8 cellular contexts compared by ENCODE assay signal in genomic region chr17:29115906-29116651, GRCh38.
A peak's percentile ranks its signal among the peaks of the same experiment; 100 is the strongest.
DNase-seq lines count a peak whose midpoint lies in the region; ATAC-seq, FAIRE-seq and TF ChIP-seq lines count a peak whose summit lies in the region.

No MANE protein-coding gene starts in this region.

- H3K4me3 ChIP-seq in DOHH2 (ENCODE audit: low read length) (no peak overlapping the region), LNCaP clone FGC (ENCODE audit: low read depth, low read length) (no peak overlapping the region), GM12878 (no peak overlapping the region), tibial artery (no peak overlapping the region)

- H3K27ac ChIP-seq in DOHH2 (ENCODE audit: low read depth, low read length) (no peak overlapping the region), GM12878 (ENCODE audit: control insufficient read depth, insufficient read depth) (no peak overlapping the region), tibial artery (no peak overlapping the region)

- H2AFZ ChIP-seq in GM12878 (ENCODE audit: control insufficient read depth, low read depth, low read length), result no peak overlapping the region

- CTCF ChIA-PET in GM12878 (lab: Yijun Ruan, JAX), result interaction anchor here (0.6 to 17.7 kb wide), 39 partner anchors 8 to 421 kb away, joined by 3 to 415 read pairs (median 7); partner anchors contain the start of genes MYO18A, PHF12, PIPOX and TLCD1

- no peak overlapping the region for H3K9ac ChIP-seq in GM12878 (ENCODE audit: control insufficient read depth, insufficient read depth, low read length)

- H3K27me3 ChIP-seq in DOHH2 (ENCODE audit: control insufficient read depth, low read length) (no peaks in the 10 kb centered on the region), GM12878 (replicated peaks in 1 of 2; ENCODE audit: control insufficient read depth in 2 of 2, insufficient read depth in 2 of 2, low read length in 1 of 2) (no peaks in the 10 kb centered on the region), tibial artery (no peaks in the 10 kb centered on the region)

- RAD21 ChIA-PET in GM12878 (lab: Charles Lee; ENCODE audit: unreplicated experiment), result interaction anchor here (1.1 to 7.1 kb wide), 10 partner anchors 21 to 469 kb away, joined by 3 to 170 read pairs (median 4); partner anchors contain the start of genes PHF12 and TLCD1

- H3K4me1 ChIP-seq in DOHH2 (ENCODE audit: control insufficient read depth, low read length), result no peaks in the 10 kb centered on the region
- no peaks in the 10 kb centered on the region for H3K4me1 ChIP-seq in GM12878 (ENCODE audit: control insufficient read depth, insufficient read depth, low read length)
- H3K4me1 ChIP-seq in tibial artery, result peaks cover 0 to 22% (median 6%) of the 10 kb centered on the region in 4 donors

- H3K36me3 ChIP-seq in DOHH2 (ENCODE audit: control insufficient read depth, low read length) (peaks cover 41% of the 10 kb centered on the region), GM12878 (ENCODE audit: control insufficient read depth in 2 of 2, insufficient read depth in 2 of 2, low read length in 1 of 2) (peaks cover 13 to 17% of the 10 kb centered on the region in 2 experiments; a peak in 3 of 4 replicates), tibial artery (peaks cover 29 to 84% (median 62%) of the 10 kb centered on the region in 3 donors)

- no peaks in the 10 kb centered on the region for H3F3A ChIP-seq in DOHH2 (ENCODE audit: control insufficient read depth, insufficient read depth)

- peak; percentile 59 for TF ChIP-seq CTCF in DOHH2 (IDR thresholded peaks at IDR 0.05; ENCODE audit: low read depth, low read length, poor library complexity, severe bottlenecking)
- peak; percentile 58 for TF ChIP-seq CTCF in LNCaP clone FGC (IDR thresholded peaks at IDR 0.05; ENCODE audit: control insufficient read depth, extremely low read depth, insufficient read depth)
- TF ChIP-seq CTCF in GM12878 (IDR thresholded peaks at IDR 0.05 in 2 of 3, conservative IDR thresholded peaks at IDR 0.05 in 1 of 3; ENCODE audit: control insufficient read depth in 2 of 3, extremely low read depth in 1 of 3, insufficient read depth in 1 of 3, low read depth in 3 of 3, low read length in 3 of 3), result peak; percentile 14 to 37 (median 31); a peak in 3 of 6 replicates
- TF ChIP-seq CTCF in tibial artery (IDR thresholded peaks at IDR 0.05), result peak in 1 of 2 experiments; percentile 17

- DNase-seq in LNCaP clone FGC (ENCODE audit: low read depth) (no peak), SK-N-DZ (ENCODE audit: low spot score) (peak; percentile 78), GM12878 (ENCODE audit: low read depth, low spot score) (no peak), medulla oblongata (ENCODE audit: extremely low spot score) (peak; percentile 34), tibial artery (no peak), midbrain (lab: John Stamatoyannopoulos, UW) (no peak)

- FAIRE-seq in GM12878 (lab: Jason Lieb, UNC), result peak; percentile 18

- WGBS in GM12878 (ENCODE audit: insufficient coverage, insufficient replicate concordance, low lambda C conversion rate, missing lambda C conversion rate), result 70% methylated on average over 15 of the region's 15 CpGs

- no TSS peak for BruUV-seq in GM12878 (replicated peaks; lab: Mats Ljungman, UMichigan)

- H3K9me3 ChIP-seq in DOHH2 (ENCODE audit: control insufficient read depth, insufficient read depth, low read length) (no peaks in the 10 kb centered on the region), GM12878 (replicated peaks; ENCODE audit: control insufficient read depth, insufficient read depth, low read length) (no peaks in the 10 kb centered on the region), tibial artery (no peaks in the 10 kb centered on the region)

- TF ChIP-seq POLR2A in GM12878 (IDR thresholded peaks at IDR 0.05; ENCODE audit: low read depth, low read length), result no peak

- H3K79me2 ChIP-seq in DOHH2 (ENCODE audit: control insufficient read depth, low read length) (no peaks in the 10 kb centered on the region), GM12878 (ENCODE audit: control insufficient read depth, insufficient read depth, low read length) (no peaks in the 10 kb centered on the region)

- no peak overlapping the region for H3K4me2 ChIP-seq in DOHH2 (ENCODE audit: low read length)
- H3K4me2 ChIP-seq in GM12878 (ENCODE audit: control insufficient read depth, insufficient read depth), result no peak overlapping the region

- intact Hi-C loops in GM12878 (cut with micrococcal nuclease; ENCODE audit: unreplicated experiment) (loop anchor here (10.0 kb wide), 1 partner anchor 391 kb away; the partner anchor contains the start of genes NEK8 and TLCD1), tibial artery (cut with DNase I; ENCODE audit: low total_unique reads) (no loop called here)

- POLR2A ChIA-PET in GM12878 (lab: Charles Lee), result interaction anchor here (0.5 to 2.2 kb wide), 3 partner anchors 151 to 567 kb away, joined by 3 to 5 read pairs (median 4); no protein-coding TSS in a partner anchor

- TF ChIP-seq RAD21 in GM12878 (IDR thresholded peaks at IDR 0.05; ENCODE audit: insufficient read depth, low read depth, low read length), result no peak

- TF ChIP-seq EP300 in GM12878 (IDR thresholded peaks at IDR 0.05; ENCODE audit: borderline replicate concordance in 1 of 2, control insufficient read depth in 1 of 2, low read depth in 2 of 2, low read length in 2 of 2), result no peak

- no peaks in the 10 kb centered on the region for H3K9me2 ChIP-seq in DOHH2 (replicated peaks; ENCODE audit: control insufficient read depth, low read length)

- SMC1A ChIA-PET in GM12878 (lab: Charles Lee; ENCODE audit: uncharacterized antibody, unreplicated experiment), result interaction anchor here (0.8 to 2.9 kb wide), 8 partner anchors 10 to 389 kb away, joined by 3 to 68 read pairs (median 4); no protein-coding TSS in a partner anchor

- H4K20me1 ChIP-seq in DOHH2 (ENCODE audit: control insufficient read depth, insufficient read depth, low read depth, low read length) (no peaks in the 10 kb centered on the region), GM12878 (ENCODE audit: control insufficient read depth, insufficient read depth) (peaks cover 4% of the 10 kb centered on the region; the same call in 1 of the 2 replicates)

- ATAC-seq in GM12878 (peak; percentile 59), HG02571 (IDR thresholded peaks at IDR 0.05; ENCODE audit: unreplicated experiment) (no peak)

- in situ Hi-C loops in GM12878 (cut with MboI), result no loop called here

TF ChIP-seq in GM12878, 131 proteins besides CTCF, POLR2A, EP300 and RAD21:
- TF ChIP-seq SRF (IDR thresholded peaks at IDR 0.05; ENCODE audit: low read depth in 2 of 2, low read length in 2 of 2) (0 out of 4 replicates have a peak, but pooled peaks of 1 of the 2 experiments have one; percentile 12), ZBTB33 (IDR thresholded peaks at IDR 0.05) (no peak), IKZF2 (IDR thresholded peaks at IDR 0.05) (no peak)

Comparison
In these comparisons a context has a peak if more than half of its experiments do, and no peak if none do; other contexts are left out.
1. DNase-seq: peak in SK-N-DZ (single experiment) and medulla oblongata (single experiment); none in LNCaP clone FGC (single experiment), GM12878 (single experiment), tibial artery (0 of 2) and midbrain (single experiment).